In the genomic region with DNA sequence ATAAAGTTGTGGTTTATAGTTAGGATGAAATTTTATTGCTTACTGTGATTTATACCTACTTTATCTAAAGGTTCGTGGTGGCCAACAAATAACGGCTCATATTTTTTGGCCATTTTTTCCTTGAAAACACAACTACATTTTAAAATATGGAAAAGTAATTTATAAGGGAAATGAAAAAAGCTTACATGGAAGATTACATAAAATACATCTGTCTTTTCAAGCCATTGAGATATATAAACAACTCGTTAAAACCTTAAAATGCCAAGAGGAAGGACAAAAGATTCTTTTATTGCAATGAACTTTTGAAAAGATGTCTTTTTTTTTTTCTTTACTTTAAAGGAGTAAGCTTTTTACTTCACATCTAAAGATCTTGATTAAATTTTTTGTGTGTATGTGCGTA, we compare ENCODE assay signal across 11 cellular contexts.
"Had no signal": no experiment of that assay in that cellular context is flagged by ENCODE, and none has a peak within 500 bp of the region (broad histone marks: within the 10 kb centered on the region; RNA-seq: fewer than 3 reads in every experiment).

No MANE protein-coding gene starts in this region.

- H3K4me3 ChIP-seq: GM23338, K562 had no signal

- ATAC-seq: GM23338, K562 had no signal

- DNase-seq: H9, HCEC 1CT, HFFc6, IMR-90, Kasumi-1, KG1 had no signal

- FAIRE-seq: H1, H54, HTR-8/SVneo, K562 had no signal
